Comparison of ENCODE assay signal across 11 cellular contexts in genomic region chr17:40598021-40598927, GRCh38. TPM values are rescaled to one million over a fixed set of nuclear protein-coding genes. Genes with fewer than 3 reads are reported as not detected.
A peak's percentile ranks its signal among the peaks of the same experiment; 100 is the strongest.
DNase-seq lines count a peak whose midpoint lies in the region; TF ChIP-seq lines count a peak whose summit lies in the region.
"Had no signal": no experiment of that assay in that cellular context is flagged by ENCODE, and none has a peak within 500 bp of the region (broad histone marks: within the 10 kb centered on the region; RNA-seq: fewer than 3 reads in every experiment).

No MANE protein-coding gene starts in this region.

- TF ChIP-seq POLR2A in uterus (IDR thresholded peaks at IDR 0.05) (no peak), testis (IDR thresholded peaks at IDR 0.05) (no peak)

- peaks cover 4% of the 10 kb centered on the region for H3K9me3 Mint-ChIP-seq in activated naive CD4-positive, alpha-beta T cell treated with anti-CD3 and anti-CD28 coated beads, Interleukin-2, amount 50 U/mL, for 24 hours
- H3K9me3 Mint-ChIP-seq: nephron had no signal

- peaks cover 98% of the 10 kb centered on the region for H3K4me1 Mint-ChIP-seq in activated naive CD4-positive, alpha-beta T cell treated with anti-CD3 and anti-CD28 coated beads, Interleukin-2, amount 50 U/mL, for 24 hours

- H3F3A ChIP-seq in SK-N-SH (replicated peaks; ENCODE audit: insufficient read depth), result no peaks in the 10 kb centered on the region

- H3K4me1 ChIP-seq in uterus (no peaks in the 10 kb centered on the region), SK-N-SH (ENCODE audit: control insufficient read depth in 1 of 2, insufficient read depth in 2 of 2, low read depth in 1 of 2, low read length in 1 of 2) (no peaks in the 10 kb centered on the region), testis (no peaks in the 10 kb centered on the region)

- no peaks in the 10 kb centered on the region for H4K20me1 ChIP-seq in SK-N-SH (ENCODE audit: insufficient read depth)

- H3K9me2 ChIP-seq in SK-N-SH, result no peaks in the 10 kb centered on the region

- CTCF ChIA-PET in SK-N-SH (lab: Yijun Ruan, JAX), result no interaction called here

- H3K36me3 Mint-ChIP-seq in activated naive CD4-positive, alpha-beta T cell treated with anti-CD3 and anti-CD28 coated beads, Interleukin-2, amount 50 U/mL, for 24 hours, result no peaks in the 10 kb centered on the region
- H3K36me3 Mint-ChIP-seq: WTC11 had no signal

- intact Hi-C loops in uterus (cut with DNase I; ENCODE audit: low total_unique reads) (no loop called here), testis (cut with DNase I; ENCODE audit: low total_unique reads) (no loop called here)

- H3K9me3 ChIP-seq in uterus (no peaks in the 10 kb centered on the region), SK-N-SH (no peaks in the 10 kb centered on the region), testis (no peaks in the 10 kb centered on the region)

- H3K79me2 ChIP-seq in SK-N-SH (ENCODE audit: insufficient read depth), result no peaks in the 10 kb centered on the region

- TF ChIP-seq EP300 in SK-N-SH (IDR thresholded peaks at IDR 0.05; ENCODE audit: borderline replicate concordance in 1 of 2, low read depth in 1 of 2, low read length in 1 of 2), result no peak

- DNase-seq in activated gamma-delta T cell treated with anti-CD3 and anti-CD28 coated beads, Interleukin-2, amount 50 U/mL, for 16 hours (ENCODE audit: low read depth), result peak; percentile 60
- DNase-seq in activated gamma-delta T cell treated with Interleukin-2 at 50 U/mL for 16 hours (no peak), uterus (no peak), SK-N-SH (no peak), testis (no peak), substantia nigra (lab: John Stamatoyannopoulos, UW) (no peak)
- DNase-seq in stimulated activated CD4-positive, alpha-beta T cell treated with anti-CD3 and anti-CD28 coated beads, Interleukin-12 subunit alpha, Interleukin-12 subunit beta, amount 100 ng/mL, for 24 hours (ENCODE audit: low read depth in 2 of 2), result peak; percentile 64 to 77
- DNase-seq: 8988T had no signal

- no peak for TF ChIP-seq CTCF in uterus (IDR thresholded peaks at IDR 0.05)
- no peak for TF ChIP-seq CTCF in SK-N-SH (IDR thresholded peaks at IDR 0.05)
- no peak for TF ChIP-seq CTCF in testis (IDR thresholded peaks at IDR 0.05)

- no peak overlapping the region for H2AFZ ChIP-seq in SK-N-SH (ENCODE audit: low read depth)

- H3K4me2 ChIP-seq in SK-N-SH, result no peak overlapping the region

- H3K36me3 ChIP-seq in uterus, result no peaks in the 10 kb centered on the region
- no peaks in the 10 kb centered on the region for H3K36me3 ChIP-seq in SK-N-SH (replicated peaks in 1 of 2; ENCODE audit: control insufficient read depth in 1 of 2, insufficient read depth in 2 of 2, low read length in 1 of 2)
- H3K36me3 ChIP-seq in testis (ENCODE audit: low read depth, missing control alignments), result no peaks in the 10 kb centered on the region

- no peak for TF ChIP-seq RAD21 in SK-N-SH (IDR thresholded peaks at IDR 0.05; ENCODE audit: low read length)

- H3K9ac ChIP-seq in SK-N-SH, result no peak overlapping the region

- H3K4me3 ChIP-seq in uterus, result no peak overlapping the region
- no peak overlapping the region for H3K4me3 ChIP-seq in SK-N-SH (ENCODE audit: low read depth in 2 of 2, low read length in 1 of 2)
- no peak overlapping the region for H3K4me3 ChIP-seq in testis

- H3K27me3 Mint-ChIP-seq in activated naive CD4-positive, alpha-beta T cell treated with anti-CD3 and anti-CD28 coated beads, Interleukin-2, amount 50 U/mL, for 24 hours, result no peaks in the 10 kb centered on the region

- no peaks in the 10 kb centered on the region for H3K27me3 ChIP-seq in uterus
- H3K27me3 ChIP-seq in SK-N-SH (ENCODE audit: insufficient read depth), result peaks cover 7% of the 10 kb centered on the region; the same call in 1 of the 2 replicates
- H3K27me3 ChIP-seq in testis, result no peaks in the 10 kb centered on the region

- POLR2A ChIA-PET in SK-N-SH (lab: Yijun Ruan, JAX), result no interaction called here

- WGBS in SK-N-SH (ENCODE audit: low lambda C conversion rate), result 69% methylated on average over 16 of the region's 16 CpGs
- WGBS in testis, 2 donors, result 82 to 90% methylated on average over 16 of the region's 16 CpGs

- peak overlapping the region; percentile 95 for H3K27ac Mint-ChIP-seq in activated naive CD4-positive, alpha-beta T cell treated with anti-CD3 and anti-CD28 coated beads, Interleukin-2, amount 50 U/mL, for 24 hours
- H3K27ac Mint-ChIP-seq: WTC11 had no signal

- H3K4me3 Mint-ChIP-seq in activated naive CD4-positive, alpha-beta T cell treated with anti-CD3 and anti-CD28 coated beads, Interleukin-2, amount 50 U/mL, for 24 hours, result peak overlapping the region; percentile 67
- H3K4me3 Mint-ChIP-seq: nephron, WTC11 had no signal

- H3K27ac ChIP-seq in uterus, result peak overlapping the region; percentile 46 to 78
- no peak overlapping the region for H3K27ac ChIP-seq in SK-N-SH (ENCODE audit: low read depth in 2 of 2, low read length in 1 of 2)
- H3K27ac ChIP-seq in testis, result no peak overlapping the region
- H3K27ac ChIP-seq in substantia nigra (ENCODE audit: low read depth, low read length, poor library complexity, severe bottlenecking), result no peak overlapping the region

TF ChIP-seq in SK-N-SH, 30 proteins besides CTCF, POLR2A, EP300 and RAD21:
- TF ChIP-seq SMC3 (IDR thresholded peaks at IDR 0.05; ENCODE audit: low read depth, low read length) (no peak), POLR2AphosphoS5 (IDR thresholded peaks at IDR 0.05; ENCODE audit: low read depth, low read length) (no peak), EZH2phosphoT487 (IDR thresholded peaks at IDR 0.05; ENCODE audit: borderline replicate concordance, low read depth) (no peak), NFIC (IDR thresholded peaks at IDR 0.05; ENCODE audit: borderline replicate concordance) (no peak), RCOR1 (IDR thresholded peaks at IDR 0.05; ENCODE audit: low read length) (no peak), NRF1 (IDR thresholded peaks at IDR 0.05; ENCODE audit: low read depth, low read length) (no peak), SIN3A (IDR thresholded peaks at IDR 0.05; ENCODE audit: borderline replicate concordance, low read depth, low read length) (no peak), GABPA (IDR thresholded peaks at IDR 0.05; ENCODE audit: low read depth) (no peak), YY1 (IDR thresholded peaks at IDR 0.05; ENCODE audit: low read depth) (no peak)
- TF ChIP-seq, protein P1, sequence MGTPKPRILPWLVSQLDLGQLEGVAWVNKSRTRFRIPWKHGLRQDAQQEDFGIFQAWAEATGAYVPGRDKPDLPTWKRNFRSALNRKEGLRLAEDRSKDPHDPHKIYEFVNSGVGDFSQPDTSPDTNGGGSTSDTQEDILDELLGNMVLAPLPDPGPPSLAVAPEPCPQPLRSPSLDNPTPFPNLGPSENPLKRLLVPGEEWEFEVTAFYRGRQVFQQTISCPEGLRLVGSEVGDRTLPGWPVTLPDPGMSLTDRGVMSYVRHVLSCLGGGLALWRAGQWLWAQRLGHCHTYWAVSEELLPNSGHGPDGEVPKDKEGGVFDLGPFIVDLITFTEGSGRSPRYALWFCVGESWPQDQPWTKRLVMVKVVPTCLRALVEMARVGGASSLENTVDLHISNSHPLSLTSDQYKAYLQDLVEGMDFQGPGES (IDR thresholded peaks at IDR 0.05; ENCODE audit: low read depth, low read length), result no peak
- TF ChIP-seq, protein P2, sequence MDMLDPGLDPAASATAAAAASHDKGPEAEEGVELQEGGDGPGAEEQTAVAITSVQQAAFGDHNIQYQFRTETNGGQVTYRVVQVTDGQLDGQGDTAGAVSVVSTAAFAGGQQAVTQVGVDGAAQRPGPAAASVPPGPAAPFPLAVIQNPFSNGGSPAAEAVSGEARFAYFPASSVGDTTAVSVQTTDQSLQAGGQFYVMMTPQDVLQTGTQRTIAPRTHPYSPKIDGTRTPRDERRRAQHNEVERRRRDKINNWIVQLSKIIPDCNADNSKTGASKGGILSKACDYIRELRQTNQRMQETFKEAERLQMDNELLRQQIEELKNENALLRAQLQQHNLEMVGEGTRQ (IDR thresholded peaks at IDR 0.05; ENCODE audit: borderline replicate concordance, low read depth, low read length), result no peak

RNA-seq across cellular contexts. Expression of gene CCR7, which starts 33.0 kb away (rescaled TPM):
- total RNA-seq in uterus (under 1 TPM in 1 of 4 donors, not detected in 3; 0.14 TPM), testis (1 to 10 TPM in 1 of 2 donors, under 1 TPM in 1; 0.87 to 1.3 TPM)
- polyA plus RNA-seq in SK-N-SH (2012; rRNA removed) (not detected in 2 replicates), testis (ENCODE audit: insufficient read depth, low read depth, low replicate concordance) (1.5 TPM)
- polyA plus RNA-seq in SK-N-SH (2012; cell fraction: cytosol; rRNA removed), result 0.03 and 0.05 TPM in 2 replicates
- 0.02 TPM in 1 of 2 replicates, not detected in the other for polyA plus RNA-seq in SK-N-SH (2012; cell fraction: nucleus; rRNA removed)

RNA-seq across cellular contexts. Expression of gene SMARCE1, which starts 49.3 kb away (rescaled TPM):
- total RNA-seq in uterus, result 100 to 1,000 TPM; 109 to 401 (median 159) TPM
- polyA plus RNA-seq in SK-N-SH (2012; rRNA removed), result 45.9 and 54.2 TPM in 2 replicates
- 70.8 and 94.7 TPM in 2 replicates for polyA plus RNA-seq in SK-N-SH (2012; cell fraction: cytosol; rRNA removed)
- polyA plus RNA-seq in SK-N-SH (2012; cell fraction: nucleus; rRNA removed), result 19.7 and 34.2 TPM in 2 replicates
- 10 to 100 TPM; 80.3 to 81.6 TPM for total RNA-seq in testis
- 86.4 TPM for polyA plus RNA-seq in testis (ENCODE audit: insufficient read depth, low read depth, low replicate concordance)

Comparison
In these comparisons a context has a peak if more than half of its experiments do, and no peak if none do; other contexts are left out.
1. DNase-seq: peak in activated gamma-delta T cell treated with anti-CD3 and anti-CD28 coated beads, Interleukin-2, amount 50 U/mL, for 16 hours (single experiment) and stimulated activated CD4-positive, alpha-beta T cell treated with anti-CD3 and anti-CD28 coated beads, Interleukin-12 subunit alpha, Interleukin-12 subunit beta, amount 100 ng/mL, for 24 hours (2 of 2); none in activated gamma-delta T cell treated with Interleukin-2 at 50 U/mL for 16 hours (single experiment), uterus (0 of 2), SK-N-SH (single experiment), testis (single experiment) and substantia nigra (0 of 49).
2. H3K27ac ChIP-seq: peak in uterus (2 of 2); none in SK-N-SH (0 of 2), testis (0 of 2) and substantia nigra (single experiment).